Comparison of ENCODE assay signal across 24 cellular contexts in the genomic region with DNA sequence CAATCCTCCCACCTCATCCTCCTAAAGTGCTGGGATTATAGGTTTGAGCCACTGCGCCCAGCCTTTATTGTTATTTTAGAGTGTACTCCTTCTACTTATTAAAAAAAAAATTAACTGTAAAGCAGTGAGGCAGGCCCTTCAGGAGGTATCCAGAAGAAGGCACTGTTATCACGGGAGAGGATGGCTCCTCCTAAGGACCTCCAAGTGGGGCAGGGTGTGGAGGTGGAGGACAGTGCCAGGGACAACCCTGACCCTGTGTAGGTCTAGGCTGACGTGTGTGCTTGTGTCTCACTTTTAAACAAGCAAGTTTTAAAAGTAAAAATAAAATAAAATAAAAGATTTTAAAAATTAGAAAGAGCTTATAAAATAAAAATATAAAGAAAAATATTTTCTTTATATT.
"Had no signal": no experiment of that assay in that cellular context is flagged by ENCODE, and none has a peak within 500 bp of the region (broad histone marks: within the 10 kb centered on the region; RNA-seq: fewer than 3 reads in every experiment).

No MANE protein-coding gene starts in this region.

- H3K79me2 ChIP-seq: parathyroid adenoma had no signal

- ATAC-seq: activated CD4-positive, alpha-beta T cell treated with anti-CD3 and anti-CD28 coated beads for 36 hours; natural killer cell; right cardiac atrium had no signal

- H3K4me2 ChIP-seq: neural progenitor cell had no signal

- FAIRE-seq: islet of Langerhans had no signal

- H3K27me3 ChIP-seq: ascending aorta, neural progenitor cell, uterus had no signal

- H3K4me1 ChIP-seq: ascending aorta, esophagus squamous epithelium, left ventricle myocardium inferior, neural progenitor cell, parathyroid adenoma, uterus had no signal

- H3K4me3 ChIP-seq: ascending aorta, esophagus squamous epithelium, left ventricle myocardium inferior, lung, neural progenitor cell, thoracic aorta, uterus had no signal

- DNase-seq: activated CD4-positive, alpha-beta T cell treated with anti-CD3 and anti-CD28 coated beads for 36 hours; activated CD4-positive, alpha-beta T cell treated with anti-CD3 and anti-CD28 coated beads, Interleukin-2, amount 50 U/mL, for 4 hours; activated CD4-positive, CD25-positive, alpha-beta regulatory T cell; activated effector memory CD4-positive, alpha-beta T cell treated with anti-CD3 and anti-CD28 coated beads, Interleukin-2, amount 50 U/mL, for 16 hours; activated naive CD4-positive, alpha-beta T cell treated with anti-CD3 and anti-CD28 coated beads, Interleukin-2, amount 10 ng/mL, durations not matched to agents 7 days and 5 days; activated naive CD8-positive, alpha-beta T cell treated with anti-CD3 and anti-CD28 coated beads, Interleukin-2, amount 10 ng/mL, durations not matched to agents 7 days and 5 days; caudate nucleus; esophagus squamous epithelium; foreskin melanocyte; left ventricle myocardium inferior; mesendoderm; natural killer cell; occipital lobe; right cardiac atrium; stimulated activated CD4-positive, alpha-beta T cell treated with anti-CD3 and anti-CD28 coated beads, Interleukin-12 subunit alpha, Interleukin-12 subunit beta, amount 100 ng/mL, for 4 hours; stimulated activated CD4-positive, alpha-beta T cell treated with anti-CD3 and anti-CD28 coated beads, Interleukin-4, amount 100 ng/mL, for 1 hour; T-helper 9 cell; uterus had no signal

- H3K36me3 ChIP-seq: ascending aorta, esophagus squamous epithelium, left ventricle myocardium inferior, neural progenitor cell, thoracic aorta, uterus had no signal

- H3K9ac ChIP-seq: neural progenitor cell, parathyroid adenoma had no signal

- H3K27ac ChIP-seq: ascending aorta, esophagus squamous epithelium, left ventricle myocardium inferior, neural progenitor cell, parathyroid adenoma, thoracic aorta, uterus had no signal

- H2AFZ ChIP-seq: neural progenitor cell, parathyroid adenoma had no signal

- H3K9me3 ChIP-seq: ascending aorta, esophagus squamous epithelium, left ventricle myocardium inferior, thoracic aorta, uterus had no signal
